26 cellular contexts compared by ENCODE assay signal in the genomic region with DNA sequence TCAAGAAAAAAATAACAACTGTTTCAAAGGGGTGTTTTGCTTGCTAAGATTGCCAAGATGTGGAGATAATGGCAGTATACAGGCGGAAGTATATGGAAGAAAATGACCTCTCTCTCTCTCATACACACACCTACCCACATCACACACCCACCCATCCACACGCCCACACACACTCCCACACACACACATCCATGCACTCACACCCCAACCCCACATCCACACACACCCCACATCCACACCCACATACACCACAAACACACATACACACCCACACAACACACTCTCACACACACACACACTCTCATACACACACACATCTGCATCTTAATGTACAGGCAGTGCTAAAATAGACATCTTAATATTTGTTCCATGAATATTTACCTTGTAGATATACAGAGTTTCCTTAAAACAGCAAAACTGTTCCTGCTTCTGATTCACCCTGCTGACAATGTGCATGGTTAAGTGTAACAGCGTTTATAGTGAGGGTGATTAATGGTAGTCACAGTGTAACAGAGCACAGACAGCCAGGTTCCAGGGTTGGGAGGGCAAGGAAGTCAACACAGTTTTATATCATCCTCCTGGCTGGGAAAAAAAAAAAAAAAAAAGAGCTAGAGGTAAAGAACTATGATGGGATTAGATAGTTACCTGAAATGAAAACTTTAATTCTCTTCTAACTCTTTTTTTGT. TPM values are rescaled to one million over a fixed set of nuclear protein-coding genes. Genes with fewer than 3 reads are reported as not detected.
A peak's percentile ranks its signal among the peaks of the same experiment; 100 is the strongest.
DNase-seq lines count a peak whose midpoint lies in the region; ATAC-seq, FAIRE-seq and TF ChIP-seq lines count a peak whose summit lies in the region.
"Had no signal": no experiment of that assay in that cellular context is flagged by ENCODE, and none has a peak within 500 bp of the region (broad histone marks: within the 10 kb centered on the region; RNA-seq: fewer than 3 reads in every experiment).

No MANE protein-coding gene starts in this region.

- DNase-seq in mammary epithelial cell (peak; percentile 2), breast epithelium (ENCODE audit: low spot score in 2 of 2) (no peak), bronchial epithelial cell (ENCODE audit: low read depth) (peak; percentile 28), right lobe of liver (no peak), midbrain (lab: John Stamatoyannopoulos, UW) (no peak), NCI-H446 (lab: John Stamatoyannopoulos, UW) (no peak)
- DNase-seq in stimulated activated naive CD8-positive, alpha-beta T cell treated with anti-CD3 and anti-CD28 coated beads, Interleukin-15, Interleukin-2, amounts not matched to agents 100 U/mL and 50 U/mL, for 24 hours: no peak
- DNase-seq: activated CD4-positive, alpha-beta T cell treated with anti-CD3 and anti-CD28 coated beads for 48 hours; activated T-cell treated with anti-CD3 and anti-CD28 coated beads, Interleukin-2, amount 50 U/mL, for 72 hours; BE2C; DND-41; effector CD4-positive, alpha-beta T cell; GOT3; islet precursor cell; NCI-H2107; NCI-H510A; NK-92 treated with Interleukin-12 subunit alpha and Interleukin-12 subunit beta, amount 100 ng/mL, for 24 hours; right cardiac atrium; testis had no signal

- no peaks in the 10 kb centered on the region for H3K4me1 ChIP-seq in mammary epithelial cell (ENCODE audit: insufficient read depth, low read length)
- H3K4me1 ChIP-seq in breast epithelium: no peaks in the 10 kb centered on the region
- H3K4me1 ChIP-seq in right lobe of liver: peaks cover 0 to 97% (median 47%) of the 10 kb centered on the region in 4 donors
- H3K4me1 ChIP-seq: BE2C, testis had no signal

- H3K27ac ChIP-seq in mammary epithelial cell (ENCODE audit: insufficient read depth, low read depth, low read length): no peak overlapping the region
- H3K27ac ChIP-seq in breast epithelium: no peak overlapping the region
- H3K27ac ChIP-seq in right lobe of liver: peak overlapping the region; percentile 39 to 96 (median 75)
- H3K27ac ChIP-seq: SJSA1, testis had no signal

- no peak overlapping the region for H3K9ac ChIP-seq in mammary epithelial cell (ENCODE audit: insufficient read depth, low read length)

- dilution Hi-C loops in mammary epithelial cell (cut with HindIII; ENCODE audit: low sequenced_read_pairs): no loop called here

- TF ChIP-seq POLR2A in breast epithelium (IDR thresholded peaks at IDR 0.05) (no peak), right lobe of liver (IDR thresholded peaks at IDR 0.05) (no peak)

- no peaks in the 10 kb centered on the region for H3K79me2 ChIP-seq in mammary epithelial cell (ENCODE audit: insufficient read depth, low read length)

- no peaks in the 10 kb centered on the region for H3K27me3 ChIP-seq in mammary epithelial cell (ENCODE audit: insufficient read depth, low read length)
- no peaks in the 10 kb centered on the region for H3K27me3 ChIP-seq in breast epithelium
- H3K27me3 ChIP-seq in bronchial epithelial cell (ENCODE audit: control insufficient read depth, insufficient read depth, low read length): no peaks in the 10 kb centered on the region
- no peaks in the 10 kb centered on the region for H3K27me3 ChIP-seq in right lobe of liver
- H3K27me3 ChIP-seq: BE2C, SJSA1, testis had no signal

- peak; percentile 32 for FAIRE-seq in bronchial epithelial cell (lab: Jason Lieb, UNC)
- FAIRE-seq: A204.1, RCC 7860 had no signal

- TF ChIP-seq CTCF in mammary epithelial cell (conservative IDR thresholded peaks at IDR 0.05 in 1 of 2, IDR thresholded peaks at IDR 0.05 in 1 of 2; ENCODE audit: extremely low read depth in 1 of 2, insufficient read depth in 1 of 2, low read depth in 1 of 2, low read length in 2 of 2) (no peak), breast epithelium (IDR thresholded peaks at IDR 0.05) (no peak), bronchial epithelial cell (IDR thresholded peaks at IDR 0.05; ENCODE audit: insufficient read depth, low read length, severe bottlenecking) (no peak), right lobe of liver (IDR thresholded peaks at IDR 0.05) (no peak)

- intact Hi-C loops in mammary epithelial cell (cut with micrococcal nuclease) (no loop called here), breast epithelium (cut with DNase I; ENCODE audit: low total_unique reads) (no loop called here), right lobe of liver (cut with DNase I) (no loop called here)

- no peak for ATAC-seq in right lobe of liver
- no peak for ATAC-seq in stimulated activated naive CD8-positive, alpha-beta T cell treated with anti-CD3 and anti-CD28 coated beads, Interleukin-15, Interleukin-2, amounts not matched to agents 100 U/mL and 50 U/mL, for 24 hours
- no peak for ATAC-seq in HG03457 (IDR thresholded peaks at IDR 0.05; ENCODE audit: unreplicated experiment)
- ATAC-seq: activated naive CD4-positive, alpha-beta T cell treated with anti-CD3 and anti-CD28 coated beads, Interleukin-2, amount 50 U/mL, for 72 hours; activated T-cell treated with anti-CD3 and anti-CD28 coated beads, Interleukin-2, amount 50 U/mL, for 72 hours; right cardiac atrium had no signal

- no peaks in the 10 kb centered on the region for H4K20me1 ChIP-seq in mammary epithelial cell (ENCODE audit: insufficient read depth, low read length)

- H3K4me3 ChIP-seq in mammary epithelial cell (replicated peaks in 1 of 3; ENCODE audit: insufficient read depth in 1 of 3, low read depth in 2 of 3, low read length in 3 of 3) (no peak overlapping the region), breast epithelium (no peak overlapping the region), bronchial epithelial cell (ENCODE audit: low read depth, low read length) (no peak overlapping the region), right lobe of liver (no peak overlapping the region)
- H3K4me3 ChIP-seq: SJSA1, testis had no signal

- H3K36me3 ChIP-seq in mammary epithelial cell (ENCODE audit: insufficient read depth, low read length) (no peaks in the 10 kb centered on the region), breast epithelium (no peaks in the 10 kb centered on the region), bronchial epithelial cell (ENCODE audit: control insufficient read depth, insufficient read depth, low read length) (no peaks in the 10 kb centered on the region), right lobe of liver (peaks cover 0 to 25% (median 1%) of the 10 kb centered on the region in 4 donors)
- H3K36me3 ChIP-seq: BE2C, SJSA1 had no signal

- H2AFZ ChIP-seq in mammary epithelial cell (ENCODE audit: low read depth, low read length): no peak overlapping the region

- BruUV-seq in mammary epithelial cell (replicated peaks; lab: Mats Ljungman, UMichigan): no TSS peak

- peaks cover 4% of the 10 kb centered on the region for H3K9me3 ChIP-seq in mammary epithelial cell (replicated peaks; ENCODE audit: insufficient read depth, low read length)
- H3K9me3 ChIP-seq in breast epithelium: peaks cover 4 to 12% of the 10 kb centered on the region in 2 donors
- H3K9me3 ChIP-seq in right lobe of liver: no peaks in the 10 kb centered on the region
- H3K9me3 ChIP-seq: BE2C, SJSA1, testis had no signal

- CTCF ChIA-PET in mammary epithelial cell (lab: Charles Lee; ENCODE audit: low non-redundant PET): interaction anchor here (0.6 kb wide), 1 partner anchor 9 kb away, joined by 10 read pairs; no protein-coding TSS in a partner anchor

- WGBS in mammary epithelial cell (ENCODE audit: low coverage, missing lambda C conversion rate): 67% methylated on average over 3 of the region's 3 CpGs
- 28% methylated on average over 2 of the region's 3 CpGs for WGBS in right lobe of liver (ENCODE audit: insufficient coverage, low coverage, low lambda C conversion rate, missing lambda C conversion rate)

- no peak overlapping the region for H3K4me2 ChIP-seq in mammary epithelial cell (ENCODE audit: insufficient read depth, low read depth, low read length)

- in situ Hi-C loops in mammary epithelial cell (cut with MboI; ENCODE audit: low sequenced_read_pairs in 2 of 2): no loop called here

RNA-seq across cellular contexts. Expression of gene BHMT2, which starts 8.3 kb away (rescaled TPM):
- total RNA-seq in mammary epithelial cell (under 1 TPM in 1 of 2 donors, not detected in 1; 0.17 TPM), breast epithelium (10 to 100 TPM in 2 of 3 donors, 1 to 10 TPM in 1; 8.0 to 63.7 (median 19.3) TPM), bronchial epithelial cell (not detected in 2 replicates), right lobe of liver (100 to 1,000 TPM; 206 to 392 (median 280) TPM)
- 0.03 TPM for polyA plus RNA-seq in mammary epithelial cell
- not detected for polyA minus RNA-seq in mammary epithelial cell
- total RNA-seq: activated naive CD4-positive, alpha-beta T cell treated with anti-CD3 and anti-CD28 coated beads, Interleukin-2, amount 50 U/mL, for 72 hours; activated T-cell treated with anti-CD3 and anti-CD28 coated beads, Interleukin-2, amount 50 U/mL, for 72 hours; MCF 10A; SJSA1 had no signal
- polyA plus RNA-seq: IgD-negative memory B cell had no signal

RNA-seq across cellular contexts. Expression of gene DMGDH, which starts 8.3 kb away (rescaled TPM):
- total RNA-seq in mammary epithelial cell (1 to 10 TPM; 2.5 to 3.8 TPM), breast epithelium (10 to 100 TPM in 1 of 3 donors, 1 to 10 TPM in 2; 1.5 to 12.5 (median 2.9) TPM), bronchial epithelial cell (11.6 and 15.1 TPM in 2 replicates), right lobe of liver (100 to 1,000 TPM in 2 of 6 experiments, 10 to 100 TPM in 4; 55.7 to 128 (median 83.5) TPM)
- not detected for polyA plus RNA-seq in mammary epithelial cell
- polyA minus RNA-seq in mammary epithelial cell: not detected
- total RNA-seq: SJSA1 had no signal

RNA-seq across cellular contexts. Expression of gene BHMT, which starts 33.8 kb away (rescaled TPM):
- total RNA-seq in mammary epithelial cell (not detected), breast epithelium (1 to 10 TPM in 1 of 3 donors, under 1 TPM in 1, not detected in 1; 0.98 to 1.8 TPM), bronchial epithelial cell (not detected in 2 replicates), right lobe of liver (100 to 1,000 TPM; 105 to 899 (median 225) TPM)
- polyA plus RNA-seq in mammary epithelial cell: not detected
- polyA minus RNA-seq in mammary epithelial cell: not detected
- total RNA-seq: activated naive CD4-positive, alpha-beta T cell treated with anti-CD3 and anti-CD28 coated beads, Interleukin-2, amount 50 U/mL, for 72 hours; activated T-cell treated with anti-CD3 and anti-CD28 coated beads, Interleukin-2, amount 50 U/mL, for 72 hours; MCF 10A; SJSA1 had no signal
- polyA plus RNA-seq: IgD-negative memory B cell had no signal

Comparison
In these comparisons a context has a peak if more than half of its experiments do, and no peak if none do; other contexts are left out.
1. DNase-seq: peak in mammary epithelial cell (single experiment) and bronchial epithelial cell (single experiment); none in breast epithelium (0 of 2), right lobe of liver (0 of 3), stimulated activated naive CD8-positive, alpha-beta T cell treated with anti-CD3 and anti-CD28 coated beads, Interleukin-15, Interleukin-2, amounts not matched to agents 100 U/mL and 50 U/mL, for 24 hours (single experiment), midbrain (single experiment) and NCI-H446 (0 of 2).
2. H3K27ac ChIP-seq: peak in right lobe of liver (3 of 3); none in mammary epithelial cell (single experiment) and breast epithelium (0 of 2).
3. RNA of gene BHMT, which starts 33.8 kb away (total RNA-seq): 105 to 899 TPM in right lobe of liver; 0.98 to 1.8 TPM in breast epithelium, not detected in mammary epithelial cell and not detected in bronchial epithelial cell; every median in the first group is over 10 times any median in the second.